8 cellular contexts compared by ENCODE assay signal in the genomic region with DNA sequence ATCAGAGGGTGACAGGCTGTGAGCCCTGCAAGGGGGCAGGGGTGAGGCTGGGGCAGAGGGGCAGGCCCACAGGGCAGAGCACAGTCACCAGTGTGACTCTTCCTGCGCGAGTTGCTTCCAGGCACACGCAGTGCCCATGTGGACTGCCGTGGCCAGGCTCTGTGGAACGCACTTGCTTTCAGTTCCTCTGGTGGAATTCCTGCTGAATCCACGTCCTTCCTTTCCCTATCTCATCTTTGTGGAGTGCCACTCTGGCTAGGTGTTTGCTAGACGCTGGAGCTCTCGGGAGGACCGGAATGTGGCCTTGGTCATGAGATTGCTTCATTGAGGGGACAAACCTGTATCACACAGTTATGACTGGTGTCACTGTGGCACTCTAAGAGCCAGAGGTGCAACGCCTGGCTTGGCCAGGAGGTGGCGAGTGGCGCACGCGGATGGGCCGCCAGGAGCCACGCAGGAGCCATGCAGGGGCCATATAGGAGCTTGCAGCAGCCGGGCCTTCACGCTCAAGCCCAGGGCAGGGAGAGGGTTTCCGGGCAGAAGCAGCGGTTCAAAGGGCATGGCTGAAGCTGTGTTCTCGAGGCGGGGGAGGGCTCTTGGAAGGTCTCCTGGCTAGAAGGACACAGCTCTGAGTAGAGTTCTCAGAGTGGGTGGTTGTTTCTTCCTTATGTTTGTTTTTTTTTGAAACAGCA. TPM values are rescaled to one million over a fixed set of nuclear protein-coding genes. Genes with fewer than 3 reads are reported as not detected.
DNase-seq lines count a peak whose midpoint lies in the region; ATAC-seq, FAIRE-seq and TF ChIP-seq lines count a peak whose summit lies in the region.

No MANE protein-coding gene starts in this region.

- FAIRE-seq in frontal cortex (lab: Jason Lieb, UNC) = no peak

- no peak overlapping the region for H3K27ac ChIP-seq in osteoblast (ENCODE audit: low read depth, low read length)
- H3K27ac ChIP-seq in thoracic aorta = no peak overlapping the region

- H3K4me3 ChIP-seq in osteoblast (ENCODE audit: insufficient read depth, low read length) (no peak overlapping the region), thoracic aorta (no peak overlapping the region)

- H3K36me3 ChIP-seq in osteoblast (ENCODE audit: insufficient read depth, low read length) (peaks cover 27% of the 10 kb centered on the region), thoracic aorta (peaks cover 30% of the 10 kb centered on the region)

- no peaks in the 10 kb centered on the region for H3K9me3 ChIP-seq in osteoblast (ENCODE audit: low read depth, low read length)
- H3K9me3 ChIP-seq in thoracic aorta = no peaks in the 10 kb centered on the region

- peaks cover 3% of the 10 kb centered on the region for H3K4me1 ChIP-seq in osteoblast (ENCODE audit: insufficient read depth, low read length)
- peaks cover 0 to 3% of the 10 kb centered on the region in 2 donors for H3K4me1 ChIP-seq in thoracic aorta (ENCODE audit: control insufficient read depth in 1 of 2, low read depth in 2 of 2)

- peaks cover 42% of the 10 kb centered on the region for H3K79me2 ChIP-seq in osteoblast (ENCODE audit: insufficient read depth, low read length)

- ATAC-seq in thoracic aorta (ENCODE audit: insufficient number of reproducible peaks, low FRiP score, low read depth) = no peak
- ATAC-seq in HG02588 (IDR thresholded peaks at IDR 0.05; ENCODE audit: unreplicated experiment) = no peak

- H3K4me2 ChIP-seq in osteoblast (ENCODE audit: insufficient read depth, low read length) = no peak overlapping the region

- H4K20me1 ChIP-seq in osteoblast (ENCODE audit: insufficient read depth, low read length) = peaks cover 32% of the 10 kb centered on the region

- peak; percentile 28 for DNase-seq in DMS114 treated with DMSO at 0.1 percent for 48 hours (lab: John Stamatoyannopoulos, UW; ENCODE audit: unreplicated experiment)
- peak; percentile 81 for DNase-seq in HuH-7.5 (ENCODE audit: low spot score)
- peak; percentile 74 for DNase-seq in SHP77 treated with DMSO at 0.1 percent for 48 hours (lab: John Stamatoyannopoulos, UW)
- DNase-seq in activated gamma-delta T cell treated with anti-CD3 and anti-CD28 coated beads, Interleukin-2, amount 50 U/mL, for 16 hours (ENCODE audit: low read depth) = peak; percentile 56
- DNase-seq in frontal cortex (ENCODE audit: low spot score in 2 of 2) = peak; percentile 67 to 81
- DNase-seq in osteoblast (ENCODE audit: insufficient read length, low spot score, missing footprints) = peak; percentile 97
- DNase-seq in thoracic aorta (ENCODE audit: low spot score) = no peak

- no peaks in the 10 kb centered on the region for H3K27me3 ChIP-seq in osteoblast (ENCODE audit: insufficient read depth, low read length)
- H3K27me3 ChIP-seq in thoracic aorta (replicated peaks; ENCODE audit: insufficient read depth) = no peaks in the 10 kb centered on the region

- H2AFZ ChIP-seq in osteoblast (ENCODE audit: low read length) = peak overlapping the region; percentile 62

- peak; percentile 90 for TF ChIP-seq CTCF in osteoblast (IDR thresholded peaks at IDR 0.05; ENCODE audit: extremely low read depth, low read depth, low read length)
- peak; percentile 91 for TF ChIP-seq CTCF in thoracic aorta (IDR thresholded peaks at IDR 0.05)

RNA-seq across cellular contexts. Expression of a gene that starts 36.1 kb away (rescaled TPM):
- 5.3 TPM for total RNA-seq in frontal cortex
- total RNA-seq in osteoblast = 17.7 and 18.9 TPM in 2 replicates
- total RNA-seq in thoracic aorta = 10 to 100 TPM; 28.9 to 31.3 TPM
